Comparison of ENCODE assay signal across 12 cellular contexts in the genomic region with DNA sequence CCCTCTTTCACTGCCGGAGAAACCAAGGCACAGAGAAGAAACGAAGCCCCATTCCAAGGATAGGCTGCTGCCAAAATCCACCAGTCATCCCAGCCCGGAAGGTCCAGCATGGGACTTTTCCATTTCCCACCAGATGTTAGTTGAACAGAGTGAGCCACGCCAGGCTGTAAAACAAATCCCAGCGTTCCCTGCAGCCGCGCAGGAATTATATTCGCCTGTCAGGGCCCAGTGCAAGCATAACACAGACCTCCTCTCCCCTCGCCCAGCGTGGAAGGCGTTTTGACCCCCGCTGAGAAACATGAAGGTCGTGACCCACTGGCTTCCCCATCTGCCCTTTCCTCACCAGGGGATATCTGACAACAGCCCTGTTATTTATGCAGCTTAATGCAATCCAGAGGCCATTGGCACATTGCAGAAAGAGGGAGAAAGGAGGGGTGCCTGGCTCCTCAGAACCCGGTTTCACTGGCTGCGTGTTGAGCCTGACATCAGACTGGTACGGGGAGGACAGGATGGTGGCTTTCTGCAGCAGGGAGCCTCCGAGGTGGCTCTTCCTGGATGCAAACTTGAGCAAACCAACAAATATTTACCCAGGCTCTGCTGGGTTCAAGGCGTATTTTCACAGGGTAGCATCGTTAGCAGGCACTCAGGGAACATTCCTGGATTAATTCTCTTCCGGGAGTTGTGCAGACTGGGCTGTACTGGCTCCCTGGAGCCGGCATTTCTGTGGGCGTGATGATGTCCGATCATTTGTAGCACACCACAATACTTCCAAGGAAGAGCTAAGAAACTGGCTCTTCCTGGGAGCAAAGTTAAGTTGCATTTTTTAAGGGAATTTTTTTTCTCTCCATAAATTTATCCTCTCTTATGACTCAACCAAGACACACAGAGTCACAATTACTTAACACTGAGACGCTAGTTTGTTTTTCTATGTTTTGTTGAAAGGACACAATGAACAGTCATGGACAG.
DNase-seq lines count a peak whose midpoint lies in the region; ATAC-seq, FAIRE-seq and TF ChIP-seq lines count a peak whose summit lies in the region.
"Had no signal": no experiment of that assay in that cellular context is flagged by ENCODE, and none has a peak within 500 bp of the region (broad histone marks: within the 10 kb centered on the region; RNA-seq: fewer than 3 reads in every experiment).

No MANE protein-coding gene starts in this region.

- no TSS peak for BruUV-seq in HepG2 (replicated peaks; lab: Mats Ljungman, UMichigan)

- no peak for DNase-seq in HepG2 (ENCODE audit: low spot score)
- DNase-seq in colonic mucosa = no peak
- peak in 1 of 3 donors; percentile 35 for DNase-seq in mucosa of descending colon
- DNase-seq in ecto neural progenitor cell (ENCODE audit: low spot score) = no peak
- DNase-seq in kidney = no peak
- DNase-seq in T1000 (lab: John Stamatoyannopoulos, UW) = no peak
- DNase-seq: activated naive CD8-positive, alpha-beta T cell treated with anti-CD3 and anti-CD28 coated beads, Interleukin-2, amount 10 ng/mL, durations not matched to agents 7 days and 5 days; AML-193; DND-41; effector memory CD4-positive, alpha-beta T cell had no signal

- H3K9ac ChIP-seq in liver (ENCODE audit: low read depth in 1 of 2, low read length in 2 of 2) = no peak overlapping the region
- no peak overlapping the region for H3K9ac ChIP-seq in HepG2 (ENCODE audit: insufficient read depth, low read depth, low read length)
- H3K9ac ChIP-seq in colonic mucosa (ENCODE audit: low read depth in 2 of 2, low read length in 2 of 2) = peak overlapping the region in 1 of 2 donors; percentile 50
- no peak overlapping the region for H3K9ac ChIP-seq in kidney (ENCODE audit: low read length in 2 of 2)

- peaks cover 4% of the 10 kb centered on the region; the same call in 1 of the 2 replicates for H4K20me1 ChIP-seq in HepG2 (ENCODE audit: insufficient read depth, low read length)

- H3K27ac ChIP-seq in liver (ENCODE audit: low read depth in 1 of 2, low read length in 2 of 2) = peak overlapping the region; percentile 23 to 67
- H3K27ac ChIP-seq in HepG2 (ENCODE audit: extremely low read length, insufficient read depth, low read length) = no peak overlapping the region
- peak overlapping the region; percentile 73 for H3K27ac ChIP-seq in colonic mucosa
- H3K27ac ChIP-seq in kidney (ENCODE audit: low read depth in 2 of 2, low read length in 2 of 2) = no peak overlapping the region

- no peak overlapping the region for H3K4me3 ChIP-seq in liver (ENCODE audit: low read depth in 1 of 3, low read length in 3 of 3)
- H3K4me3 ChIP-seq in HepG2 (replicated peaks in 1 of 3; ENCODE audit: insufficient read depth in 1 of 3, low read depth in 2 of 3, low read length in 3 of 3) = no peak overlapping the region
- no peak overlapping the region for H3K4me3 ChIP-seq in colonic mucosa
- H3K4me3 ChIP-seq in mucosa of descending colon = no peak overlapping the region
- no peak overlapping the region for H3K4me3 ChIP-seq in kidney (ENCODE audit: low read length in 2 of 2)

- FAIRE-seq in HepG2 (lab: Jason Lieb, UNC) (no peak), kidney (lab: Jason Lieb, UNC) (no peak)

- no peak for TF ChIP-seq POLR2A in HepG2 (IDR thresholded peaks at IDR 0.05; ENCODE audit: insufficient read depth in 1 of 2, low read depth in 2 of 2, low read length in 2 of 2)

- POLR2A ChIA-PET in HepG2 (lab: Yijun Ruan, JAX) = no interaction called here

- TF ChIP-seq EP300 in HepG2 (IDR thresholded peaks at IDR 0.05; ENCODE audit: low read depth in 2 of 2, low read length in 2 of 2) (no peak), HepG2 (CRISPR knock-in tag; IDR thresholded peaks at IDR 0.05; ENCODE audit: borderline replicate concordance) (no peak)

- TF ChIP-seq RAD21 in liver (IDR thresholded peaks at IDR 0.05) (no peak), HepG2 (CRISPR knock-in tag; IDR thresholded peaks at IDR 0.05) (no peak)

- H3K9me3 ChIP-seq in liver (ENCODE audit: control insufficient read depth in 4 of 4, low read length in 3 of 4) (peaks cover 0 to 2% (median 0%) of the 10 kb centered on the region in 4 donors), HepG2 (ENCODE audit: low read length) (no peaks in the 10 kb centered on the region), colonic mucosa (no peaks in the 10 kb centered on the region), mucosa of descending colon (no peaks in the 10 kb centered on the region), kidney (ENCODE audit: control insufficient read depth in 1 of 2, low read length in 2 of 2) (no peaks in the 10 kb centered on the region)

- no peak for TF ChIP-seq CTCF in liver (IDR thresholded peaks at IDR 0.05; ENCODE audit: low read depth, low read length, missing input control)
- TF ChIP-seq CTCF in HepG2 (CRISPR knock-in tag; IDR thresholded peaks at IDR 0.05) = no peak
- no peak for TF ChIP-seq CTCF in colonic mucosa (IDR thresholded peaks at IDR 0.05)
- no peak for TF ChIP-seq CTCF in mucosa of descending colon (IDR thresholded peaks at IDR 0.05)
- TF ChIP-seq CTCF in kidney (IDR thresholded peaks at IDR 0.05; ENCODE audit: borderline replicate concordance, extremely low read depth, insufficient read depth) = no peak

- H3K27me3 ChIP-seq in liver (ENCODE audit: control insufficient read depth in 4 of 4, insufficient read depth in 4 of 4, low read length in 3 of 4) = peaks cover 0 to 26% (median 5%) of the 10 kb centered on the region in 4 donors
- peaks cover 18 to 87% of the 10 kb centered on the region in 2 experiments for H3K27me3 ChIP-seq in HepG2 (ENCODE audit: control insufficient read depth in 1 of 2, insufficient read depth in 2 of 2, low read length in 2 of 2)
- H3K27me3 ChIP-seq in colonic mucosa = no peaks in the 10 kb centered on the region

- no peaks in the 10 kb centered on the region for H3K36me3 ChIP-seq in liver (ENCODE audit: control insufficient read depth in 4 of 4, insufficient read depth in 3 of 4, low read depth in 1 of 4, low read length in 3 of 4)
- H3K36me3 ChIP-seq in HepG2 (replicated peaks in 1 of 2; ENCODE audit: control insufficient read depth in 1 of 2, insufficient read depth in 2 of 2, low read length in 2 of 2) = no peaks in the 10 kb centered on the region
- H3K36me3 ChIP-seq in colonic mucosa = no peaks in the 10 kb centered on the region
- H3K36me3 ChIP-seq in mucosa of descending colon (ENCODE audit: low read depth) = no peaks in the 10 kb centered on the region
- no peaks in the 10 kb centered on the region for H3K36me3 ChIP-seq in kidney (ENCODE audit: control insufficient read depth in 1 of 2, insufficient read depth in 2 of 2, low read length in 2 of 2)

- WGBS in liver = 17% methylated on average over 24 of the region's 24 CpGs
- WGBS in HepG2 (ENCODE audit: low lambda C conversion rate) = 1% methylated on average over 18 of the region's 24 CpGs

- in situ Hi-C loops in HepG2 (cut with HindIII; ENCODE audit: extremely low pct_ligation_motif_present, low pct_unique_long_range_greater_than_20kb) = no loop called here

- ATAC-seq in HepG2 (no peak), mucosa of descending colon (peak; percentile 37), HG02840 (IDR thresholded peaks at IDR 0.05; ENCODE audit: low FRiP score, unreplicated experiment) (no peak)

- no peak overlapping the region for H3K4me2 ChIP-seq in HepG2 (ENCODE audit: low read depth, low read length)

- intact Hi-C loops in HepG2 (cut with micrococcal nuclease; ENCODE audit: unreplicated experiment) (no loop called here), colonic mucosa (cut with DNase I) (no loop called here), mucosa of descending colon (cut with DNase I, micrococcal nuclease) (no loop called here), kidney (cut with DNase I) (no loop called here)

- no peaks in the 10 kb centered on the region for H3K79me2 ChIP-seq in HepG2 (ENCODE audit: insufficient read depth, low read length)

- CTCF ChIA-PET in HepG2 (lab: Yijun Ruan, JAX; ENCODE audit: low intra/inter-chr PET ratio, low total read pairs) = no interaction called here

- H3K4me1 ChIP-seq in liver (ENCODE audit: control insufficient read depth in 4 of 4, insufficient read depth in 4 of 4, low read length in 3 of 4) = no peaks in the 10 kb centered on the region
- no peaks in the 10 kb centered on the region for H3K4me1 ChIP-seq in HepG2 (ENCODE audit: insufficient read depth, low read length)
- H3K4me1 ChIP-seq in colonic mucosa = no peaks in the 10 kb centered on the region
- H3K4me1 ChIP-seq in mucosa of descending colon (ENCODE audit: low read depth) = peaks cover 5% of the 10 kb centered on the region
- H3K4me1 ChIP-seq in kidney (ENCODE audit: control insufficient read depth in 1 of 2, insufficient read depth in 1 of 2, low read depth in 1 of 2, low read length in 2 of 2) = peaks cover 0 to 2% of the 10 kb centered on the region in 2 donors

- no peak overlapping the region for H2AFZ ChIP-seq in HepG2 (ENCODE audit: low read length)

TF ChIP-seq in liver, 16 proteins besides CTCF, POLR2A, EP300 and RAD21 (continues in another document):
- no peak for TF ChIP-seq FOXA2 (IDR thresholded peaks at IDR 0.05)

TF ChIP-seq in HepG2, 621 proteins besides CTCF, POLR2A, EP300 and RAD21 (continues in another document):
- no peak for TF ChIP-seq FOXA1 (IDR thresholded peaks at IDR 0.05)
- TF ChIP-seq FOXA1 (CRISPR knock-in tag; IDR thresholded peaks at IDR 0.05) = no peak

Comparison
In these comparisons a context has a peak if more than half of its experiments do, and no peak if none do; other contexts are left out.
1. H3K27ac ChIP-seq: peak in liver (2 of 2) and colonic mucosa (single experiment); none in HepG2 (single experiment) and kidney (0 of 2).